In genomic region chr13:21060063-21060826, GRCh38 we compare ENCODE assay signal across 8 cellular contexts. TPM values are rescaled to one million over a fixed set of nuclear protein-coding genes. Genes with fewer than 3 reads are reported as not detected.
A peak's percentile ranks its signal among the peaks of the same experiment; 100 is the strongest.
DNase-seq lines count a peak whose midpoint lies in the region; ATAC-seq and TF ChIP-seq lines count a peak whose summit lies in the region.

No MANE protein-coding gene starts in this region.

- H3K36me3 Mint-ChIP-seq in WTC11, result no peaks in the 10 kb centered on the region

- POLR2A ChIA-PET in WTC11 (lab: Charles Lee), result interaction anchor here (0.5 to 4.0 kb wide), 7 partner anchors 9 to 116 kb away, joined by 3 to 22 read pairs (median 6); partner anchors contain the start of genes MRPL57 and SKA3

- H3K9me3 Mint-ChIP-seq in WTC11, result no peaks in the 10 kb centered on the region

- CTCF ChIA-PET in WTC11 (lab: Charles Lee), result interaction anchor here (0.7 to 1.0 kb wide), 2 partner anchors 115 to 117 kb away, joined by 3 to 4 read pairs; no protein-coding TSS in a partner anchor

- H3K27ac ChIP-seq in neutrophil, result peak overlapping the region; percentile 98

- no peaks in the 10 kb centered on the region for H3K36me3 ChIP-seq in neutrophil

- no peaks in the 10 kb centered on the region for H3K9me3 ChIP-seq in neutrophil

- DNase-seq in NCI-H748 (lab: John Stamatoyannopoulos, UW; ENCODE audit: unreplicated experiment) (peak; percentile 54), NCI-H748 treated with DMSO at 0.1 percent for 48 hours (lab: John Stamatoyannopoulos, UW) (no peak), WTC11 (ENCODE audit: low spot score) (peak; percentile 28), fibroblast of villous mesenchyme (ENCODE audit: low read depth) (peak; percentile 69), COLO829 (ENCODE audit: low spot score) (no peak)
- no peak for DNase-seq in activated CD4-positive, alpha-beta T cell treated with anti-CD3 and anti-CD28 coated beads for 48 hours

- peak; percentile 26 for ATAC-seq in HG02970 (IDR thresholded peaks at IDR 0.05; ENCODE audit: low FRiP score, unreplicated experiment)
- ATAC-seq in WTC11, result peak; percentile 8

- no peaks in the 10 kb centered on the region for H3K27me3 Mint-ChIP-seq in WTC11 (ENCODE audit: low read depth)

- peaks cover 52% of the 10 kb centered on the region for H3K4me1 Mint-ChIP-seq in WTC11

- peak overlapping the region; percentile 45; the same call in 1 of the 2 replicates for H3K27ac Mint-ChIP-seq in WTC11

- H3K27me3 ChIP-seq in neutrophil, result no peaks in the 10 kb centered on the region

- H3K4me3 ChIP-seq in fibroblast of villous mesenchyme (ENCODE audit: low read depth, low read length), result peak overlapping the region; percentile 85
- H3K4me3 ChIP-seq in neutrophil (ENCODE audit: low read depth in 1 of 2, low read length in 1 of 2), result peak overlapping the region; percentile 77 to 99

- peak overlapping the region; percentile 77 for H3K4me3 Mint-ChIP-seq in WTC11

- H3K4me1 ChIP-seq in neutrophil (ENCODE audit: control insufficient read depth in 1 of 2, insufficient read depth in 1 of 2, low read depth in 1 of 2, low read length in 1 of 2), result peaks cover 23 to 47% of the 10 kb centered on the region in 2 experiments

- TF ChIP-seq CTCF in WTC11 (IDR thresholded peaks at IDR 0.05) (no peak), fibroblast of villous mesenchyme (IDR thresholded peaks at IDR 0.05; ENCODE audit: insufficient read depth, low read depth, low read length) (no peak), neutrophil (IDR thresholded peaks at IDR 0.05) (no peak)

TF ChIP-seq in WTC11, 78 proteins besides CTCF, POLR2A, EP300 and RAD21:
- no peak for TF ChIP-seq FOXP4 (CRISPR knock-in tag; IDR thresholded peaks at IDR 0.05)
- TF ChIP-seq TCF7 (CRISPR knock-in tag; IDR thresholded peaks at IDR 0.05; ENCODE audit: low read depth), result 0 out of 2 replicates have a peak, but pooled peaks have one; percentile 24
- TF ChIP-seq GABPB1 (CRISPR knock-in tag; IDR thresholded peaks at IDR 0.05), result no peak

RNA-seq across cellular contexts. Expression of gene LATS2, which starts 1.1 kb away (rescaled TPM):
- total RNA-seq in WTC11 (2021) (27.5 to 31.2 TPM (median 28.9 TPM) in 3 replicates), fibroblast of villous mesenchyme (20.9 and 32.0 TPM in 2 replicates)

Comparison
In these comparisons a context has a peak if more than half of its experiments do, and no peak if none do; other contexts are left out.
1. DNase-seq: peak in NCI-H748 (single experiment), WTC11 (single experiment) and fibroblast of villous mesenchyme (single experiment); none in NCI-H748 treated with DMSO at 0.1 percent for 48 hours (single experiment), COLO829 (single experiment) and activated CD4-positive, alpha-beta T cell treated with anti-CD3 and anti-CD28 coated beads for 48 hours (single experiment).